8 cellular contexts compared by ENCODE assay signal in the genomic region with DNA sequence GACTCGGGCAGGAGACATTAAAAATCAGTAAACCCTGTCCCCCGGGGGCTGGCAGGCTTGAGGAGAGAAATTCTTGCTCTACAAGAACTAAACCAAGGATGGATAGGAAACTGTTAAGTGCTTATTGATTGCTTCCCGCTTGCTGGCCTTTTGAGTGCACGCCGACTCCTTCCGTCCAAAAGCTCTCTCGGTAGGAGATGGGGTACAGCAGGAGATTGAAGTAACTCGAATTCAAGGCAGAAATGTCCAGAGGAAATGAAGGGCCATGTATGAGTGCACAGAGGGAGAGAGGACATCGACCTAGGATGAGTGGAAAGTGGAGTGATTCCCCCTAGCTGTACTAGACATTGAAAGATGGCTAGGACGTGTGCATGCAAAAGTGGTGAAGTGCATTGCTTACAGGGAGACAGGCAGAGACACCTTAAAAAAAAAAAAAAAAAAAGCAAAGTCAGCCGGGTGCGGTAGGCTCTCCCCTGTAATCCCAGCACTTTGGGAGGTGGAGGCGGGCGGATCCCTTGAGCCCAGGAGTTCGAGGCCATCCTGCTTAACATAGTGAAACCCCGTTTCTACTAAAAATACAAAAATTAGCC. TPM values are rescaled to one million over a fixed set of nuclear protein-coding genes. Genes with fewer than 3 reads are reported as not detected.
DNase-seq lines count a peak whose midpoint lies in the region; ATAC-seq and TF ChIP-seq lines count a peak whose summit lies in the region.

No MANE protein-coding gene starts in this region.

- H3K27ac ChIP-seq in HL-60 (replicated peaks) (no peak overlapping the region), heart left ventricle (peak overlapping the region; percentile 38 to 88 (median 78)), psoas muscle (peak overlapping the region; percentile 67)

- H3K4me3 Mint-ChIP-seq in activated T-helper 1 cell treated with anti-CD3 and anti-CD28 coated beads, Interleukin-12 subunit alpha, Interleukin-12 subunit beta, Interleukin-2, Interleukin-4 antibody, amounts not matched to agents 30 ng/mL and 10 ng/mL and 1 ng/mL, durations not matched to agents 14 hours and 24 hours and 36 hours, result peak overlapping the region; percentile 90

- H3K9me3 ChIP-seq in heart left ventricle (no peaks in the 10 kb centered on the region), psoas muscle (no peaks in the 10 kb centered on the region)

- 16 to 19% (median 18%) methylated on average over 16 of the region's 16 CpGs for WGBS in heart left ventricle, 4 donors
- WGBS in psoas muscle, 3 donors, result 24 to 32% (median 25%) methylated on average over 15 to 16 of the region's 16 CpGs

- H3K4me3 ChIP-seq in HL-60 (replicated peaks; ENCODE audit: insufficient read depth, low read length), result peak overlapping the region; percentile 90
- H3K4me3 ChIP-seq in heart left ventricle, result peak overlapping the region; percentile 81 to 100 (median 93)
- H3K4me3 ChIP-seq in psoas muscle, result peak overlapping the region; percentile 77

- peaks cover 17% of the 10 kb centered on the region for H3K27me3 Mint-ChIP-seq in activated T-helper 1 cell treated with anti-CD3 and anti-CD28 coated beads, Interleukin-12 subunit alpha, Interleukin-12 subunit beta, Interleukin-2, Interleukin-4 antibody, amounts not matched to agents 30 ng/mL and 10 ng/mL and 1 ng/mL, durations not matched to agents 14 hours and 24 hours and 36 hours (ENCODE audit: insufficient read depth)

- peak overlapping the region; percentile 72 for H3K27ac Mint-ChIP-seq in activated T-helper 1 cell treated with anti-CD3 and anti-CD28 coated beads, Interleukin-12 subunit alpha, Interleukin-12 subunit beta, Interleukin-2, Interleukin-4 antibody, amounts not matched to agents 30 ng/mL and 10 ng/mL and 1 ng/mL, durations not matched to agents 14 hours and 24 hours and 36 hours

- H3K4me1 ChIP-seq in heart left ventricle (peaks cover 0 to 50% (median 29%) of the 10 kb centered on the region in 12 donors), psoas muscle (peaks cover 12% of the 10 kb centered on the region)

- no peaks in the 10 kb centered on the region for H3K36me3 ChIP-seq in heart left ventricle
- H3K36me3 ChIP-seq in psoas muscle (ENCODE audit: insufficient read depth in 1 of 2, low read depth in 1 of 2), result no peaks in the 10 kb centered on the region

- peaks cover 38% of the 10 kb centered on the region for H3K4me1 Mint-ChIP-seq in activated T-helper 1 cell treated with anti-CD3 and anti-CD28 coated beads, Interleukin-12 subunit alpha, Interleukin-12 subunit beta, Interleukin-2, Interleukin-4 antibody, amounts not matched to agents 30 ng/mL and 10 ng/mL and 1 ng/mL, durations not matched to agents 14 hours and 24 hours and 36 hours (ENCODE audit: low read depth)

- DNase-seq in COLO829 (ENCODE audit: low spot score) (peak; percentile 18), HL-60 (ENCODE audit: low read depth in 1 of 2, low spot score in 1 of 2) (no peak), heart left ventricle (peak in 1 of 5 donors; percentile 9), psoas muscle (no peak), LoVo (ENCODE audit: low spot score) (no peak)
- peak; percentile 2 for DNase-seq in activated T-helper 1 cell treated with anti-CD3 and anti-CD28 coated beads, Interleukin-12 subunit alpha, Interleukin-12 subunit beta, Interleukin-2, Interleukin-4 antibody, amounts not matched to agents 30 ng/mL and 10 ng/mL and 1 ng/mL, durations not matched to agents 14 hours and 24 hours and 36 hours (ENCODE audit: low spot score)

- H3K9me3 Mint-ChIP-seq in activated T-helper 1 cell treated with anti-CD3 and anti-CD28 coated beads, Interleukin-12 subunit alpha, Interleukin-12 subunit beta, Interleukin-2, Interleukin-4 antibody, amounts not matched to agents 30 ng/mL and 10 ng/mL and 1 ng/mL, durations not matched to agents 14 hours and 24 hours and 36 hours, result no peaks in the 10 kb centered on the region

- H3K27me3 ChIP-seq in HL-60 (ENCODE audit: insufficient read depth, poor library complexity, severe bottlenecking), result peaks cover 15% of the 10 kb centered on the region
- no peaks in the 10 kb centered on the region for H3K27me3 ChIP-seq in heart left ventricle
- peaks cover 0 to 13% (median 4%) of the 10 kb centered on the region in 3 donors for H3K27me3 ChIP-seq in psoas muscle (ENCODE audit: insufficient read depth in 3 of 3, low read length in 2 of 3)

- peak in 3 of 4 donors; percentile 7 to 34 (median 33) for ATAC-seq in heart left ventricle
- ATAC-seq in psoas muscle, result peak in 1 of 4 donors; percentile 25
- ATAC-seq in HG02970 (IDR thresholded peaks at IDR 0.05; ENCODE audit: low FRiP score, unreplicated experiment), result no peak
- no peak for ATAC-seq in HG02759 (IDR thresholded peaks at IDR 0.05; ENCODE audit: unreplicated experiment)

- no peak for TF ChIP-seq POLR2A in heart left ventricle (IDR thresholded peaks at IDR 0.05)

- intact Hi-C loops in activated T-helper 1 cell treated with anti-CD3 and anti-CD28 coated beads, Interleukin-12 subunit alpha, Interleukin-12 subunit beta, Interleukin-2, Interleukin-4 antibody, amounts not matched to agents 30 ng/mL and 10 ng/mL and 1 ng/mL, durations not matched to agents 14 hours and 24 hours and 36 hours (cut with micrococcal nuclease), result loop anchor here (2.0 to 10.0 kb wide), 7 partner anchors 13 to 220 kb away; partner anchors contain the start of genes CLTA, FAM221B, GNE and TMEM8B
- intact Hi-C loops in heart left ventricle (cut with DNase I), result no loop called here
- intact Hi-C loops in psoas muscle (cut with DNase I), result no loop called here

- H3K36me3 Mint-ChIP-seq in activated T-helper 1 cell treated with anti-CD3 and anti-CD28 coated beads, Interleukin-12 subunit alpha, Interleukin-12 subunit beta, Interleukin-2, Interleukin-4 antibody, amounts not matched to agents 30 ng/mL and 10 ng/mL and 1 ng/mL, durations not matched to agents 14 hours and 24 hours and 36 hours (ENCODE audit: low read depth), result peaks cover 2% of the 10 kb centered on the region

- TF ChIP-seq CTCF in HL-60 (IDR thresholded peaks at IDR 0.05; ENCODE audit: insufficient read depth, low read length) (no peak), heart left ventricle (IDR thresholded peaks at IDR 0.05) (no peak), psoas muscle (IDR thresholded peaks at IDR 0.05) (no peak)

RNA-seq across cellular contexts. Expression of gene RECK, which starts 1.0 kb away (rescaled TPM):
- 3.8 and 4.4 TPM in 2 replicates for total RNA-seq in activated T-helper 1 cell treated with anti-CD3 and anti-CD28 coated beads, Interleukin-12 subunit alpha, Interleukin-12 subunit beta, Interleukin-2, Interleukin-4 antibody, amounts not matched to agents 30 ng/mL and 10 ng/mL and 1 ng/mL, durations not matched to agents 14 hours and 24 hours and 36 hours
- total RNA-seq in heart left ventricle, result 10 to 100 TPM in 1 of 9 donors, 1 to 10 TPM in 8; 3.1 to 10.2 (median 4.9) TPM
- 1 to 10 TPM; 2.5 to 3.7 TPM for polyA plus RNA-seq in heart left ventricle
- 1 to 10 TPM; 2.0 to 8.0 (median 4.6) TPM for total RNA-seq in psoas muscle
- polyA plus RNA-seq in psoas muscle, result 1 to 10 TPM; 1.4 to 1.8 (median 1.5) TPM

Comparison
In these comparisons a context has a peak if more than half of its experiments do, and no peak if none do; other contexts are left out.
1. DNase-seq: peak in COLO829 (single experiment) and activated T-helper 1 cell treated with anti-CD3 and anti-CD28 coated beads, Interleukin-12 subunit alpha, Interleukin-12 subunit beta, Interleukin-2, Interleukin-4 antibody, amounts not matched to agents 30 ng/mL and 10 ng/mL and 1 ng/mL, durations not matched to agents 14 hours and 24 hours and 36 hours (single experiment); none in HL-60 (0 of 2), psoas muscle (0 of 2) and LoVo (single experiment).
2. ATAC-seq: peak in heart left ventricle (3 of 4); none in HG02970 (single experiment) and HG02759 (single experiment).
3. Peak in every context shown above with its lines, with median percentiles within 50 percentile points of each other: H3K4me3 ChIP-seq.